Comparison of ENCODE assay signal across 12 cellular contexts in genomic region chr18:644395-645004, GRCh38. TPM values are rescaled to one million over a fixed set of nuclear protein-coding genes. Genes with fewer than 3 reads are reported as not detected.
DNase-seq lines count a peak whose midpoint lies in the region; ATAC-seq, FAIRE-seq and TF ChIP-seq lines count a peak whose summit lies in the region.
"Had no signal": no experiment of that assay in that cellular context is flagged by ENCODE, and none has a peak within 500 bp of the region (broad histone marks: within the 10 kb centered on the region; RNA-seq: fewer than 3 reads in every experiment).

No MANE protein-coding gene starts in this region.

- in situ Hi-C loops in SK-MEL-5 (cut with HindIII; ENCODE audit: low pct_unique_long_range_greater_than_20kb, low sequenced_read_pairs): no loop called here

- no peak for TF ChIP-seq POLR2A in sigmoid colon (IDR thresholded peaks at IDR 0.05)

- intact Hi-C loops in sigmoid colon (cut with DNase I): no loop called here

- CTCF ChIA-PET in GM10248 (lab: Yijun Ruan, JAX) (interaction anchor here (1.0 to 6.4 kb wide), 4 partner anchors 12 to 18 kb away, joined by 3 to 48 read pairs (median 6); partner anchors contain the start of gene TYMS), HEK293T (lab: Yijun Ruan, JAX) (no interaction called here)

- 29 to 41% methylated on average over 2 of the region's 2 CpGs for WGBS in sigmoid colon, 2 donors

- no peak for DNase-seq in D721Med (ENCODE audit: insufficient read length, low spot score)
- DNase-seq in SK-MEL-5 (ENCODE audit: low read depth, low spot score): peak; percentile 96
- DNase-seq in sigmoid colon: no peak
- no peak for DNase-seq in GM10248 (ENCODE audit: extremely low spot score)
- DNase-seq in HEK293T (ENCODE audit: extremely low spot score): no peak
- DNase-seq: activated CD4-positive, alpha-beta T cell treated with anti-CD3 and anti-CD28 coated beads, Interleukin-2, amount 50 U/mL, for 1 hour; heart right ventricle; ovary had no signal

- TF ChIP-seq CTCF in D721Med (IDR thresholded peaks at IDR 0.05; ENCODE audit: insufficient read depth, missing control alignments) (no peak), sigmoid colon (IDR thresholded peaks at IDR 0.05) (no peak), GM10248 (IDR thresholded peaks at IDR 0.05; ENCODE audit: control extremely low read depth, extremely low read depth, low read depth, missing control alignments) (no peak)

- POLR2A ChIA-PET in GM10248 (lab: Yijun Ruan, JAX): no interaction called here
- POLR2A ChIA-PET in HEK293T (lab: Yijun Ruan, JAX): no interaction called here

- no peak for TF ChIP-seq EP300 in sigmoid colon (IDR thresholded peaks at IDR 0.05)

- H3K4me3 ChIP-seq in sigmoid colon: no peak overlapping the region
- H3K4me3 ChIP-seq: breast epithelium, heart right ventricle, ovary had no signal

- no peaks in the 10 kb centered on the region for H3K9me3 ChIP-seq in sigmoid colon
- H3K9me3 ChIP-seq: breast epithelium, heart right ventricle, ovary had no signal

- FAIRE-seq in D721Med (lab: Jason Lieb, UNC): peak; percentile 38

- H3K27me3 ChIP-seq in layer of hippocampus (ENCODE audit: control insufficient read depth, insufficient read depth, low read length) (no peaks in the 10 kb centered on the region), sigmoid colon (no peaks in the 10 kb centered on the region)
- H3K27me3 ChIP-seq: breast epithelium, ovary had no signal

- H3K27ac ChIP-seq in layer of hippocampus (ENCODE audit: low read depth, low read length): peak overlapping the region; percentile 99
- no peak overlapping the region for H3K27ac ChIP-seq in sigmoid colon
- H3K27ac ChIP-seq: breast epithelium, heart right ventricle, ovary had no signal

- H3K4me1 ChIP-seq in sigmoid colon: no peaks in the 10 kb centered on the region
- H3K4me1 ChIP-seq: breast epithelium, heart right ventricle had no signal

- H3K36me3 ChIP-seq in sigmoid colon: no peaks in the 10 kb centered on the region
- H3K36me3 ChIP-seq: breast epithelium, heart right ventricle, ovary had no signal

- peak; percentile 51 for ATAC-seq in GM21447 (IDR thresholded peaks at IDR 0.05; ENCODE audit: unreplicated experiment)
- ATAC-seq in GM19035 (IDR thresholded peaks at IDR 0.05; ENCODE audit: unreplicated experiment): no peak
- ATAC-seq: heart right ventricle had no signal

TF ChIP-seq in HEK293T, 16 proteins besides CTCF, POLR2A, EP300 and RAD21:
- TF ChIP-seq FOXA1 (IDR thresholded peaks at IDR 0.05) (no peak), LEF1 (IDR thresholded peaks at IDR 0.05; ENCODE audit: borderline replicate concordance) (no peak)

RNA-seq across cellular contexts. Expression of gene TYMS, which starts 13.0 kb away (rescaled TPM):
- total RNA-seq in SK-MEL-5 (2014; rRNA removed; shearing (Covaris generic)): 27.4 and 30.4 TPM in 2 replicates
- 158 and 171 TPM in 2 replicates for polyA plus RNA-seq in SK-MEL-5 (2015; cell fraction: cytosol; rRNA removed)
- 81.1 and 82.7 TPM in 2 replicates for polyA plus RNA-seq in SK-MEL-5 (2015; cell fraction: nucleus; rRNA removed)
- 1 to 10 TPM in 3 of 4 donors, under 1 TPM in 1; 0.55 to 3.0 (median 1.1) TPM for total RNA-seq in sigmoid colon
- polyA plus RNA-seq in sigmoid colon: 10 to 100 TPM in 2 of 3 donors, 1 to 10 TPM in 1; 7.8 to 62.0 (median 17.3) TPM

RNA-seq across cellular contexts. Expression of gene CLUL1, which starts 47.7 kb away (rescaled TPM):
- 0.32 and 0.48 TPM in 2 replicates for total RNA-seq in SK-MEL-5 (2014; rRNA removed; shearing (Covaris generic))
- 1.6 TPM in 1 of 2 replicates, not detected in the other for polyA plus RNA-seq in SK-MEL-5 (2015; cell fraction: cytosol; rRNA removed)
- polyA plus RNA-seq in SK-MEL-5 (2015; cell fraction: nucleus; rRNA removed): not detected in 2 replicates
- 1 to 10 TPM in 1 of 4 donors, not detected in 3; 2.4 TPM for total RNA-seq in sigmoid colon
- polyA plus RNA-seq in sigmoid colon: under 1 TPM in 1 of 3 donors, not detected in 2; 0.15 TPM
- total RNA-seq: heart right ventricle had no signal
- polyA plus RNA-seq: heart right ventricle had no signal
